ENCODE assay signal across 18 cellular contexts in the genomic region with DNA sequence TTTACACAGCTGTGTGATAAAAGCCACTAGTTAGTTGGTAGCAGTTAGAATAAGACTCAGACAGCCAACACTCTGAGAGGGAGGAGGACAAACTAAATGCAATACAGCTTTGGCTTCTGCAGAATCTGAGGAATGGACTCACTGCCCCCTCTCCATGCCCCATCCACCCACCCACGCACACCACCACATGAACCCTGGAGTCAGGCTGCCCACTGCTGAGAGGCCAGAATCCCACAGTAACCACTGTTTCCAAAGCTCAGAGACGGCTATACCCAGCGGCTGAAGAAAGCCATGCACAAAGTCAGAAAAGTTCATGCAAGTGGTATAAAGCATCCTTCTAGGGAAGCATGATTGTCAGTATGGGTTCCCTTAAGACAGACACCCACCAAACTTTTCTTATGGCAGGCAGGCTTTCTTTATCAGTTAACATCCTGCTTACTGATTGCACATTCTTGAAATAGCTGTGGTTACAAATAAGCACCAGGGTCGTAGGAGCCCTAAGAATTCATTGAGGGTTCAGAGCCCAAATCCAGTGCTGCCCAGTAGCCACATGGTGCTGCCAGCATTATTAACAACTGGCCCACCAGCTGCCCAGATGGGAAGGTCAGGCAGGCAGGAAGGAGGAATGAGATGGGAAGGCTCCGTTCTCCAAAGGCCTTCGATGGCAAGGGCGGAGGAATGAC.
DNase-seq lines count a peak whose midpoint lies in the region; ATAC-seq, FAIRE-seq and TF ChIP-seq lines count a peak whose summit lies in the region.
"Had no signal": no experiment of that assay in that cellular context is flagged by ENCODE, and none has a peak within 500 bp of the region (broad histone marks: within the 10 kb centered on the region; RNA-seq: fewer than 3 reads in every experiment).

No MANE protein-coding gene starts in this region.

- DNase-seq in NCI-H2227 treated with DMSO at 0.1 percent for 48 hours (lab: John Stamatoyannopoulos, UW) = peak; percentile 87
- no peak for DNase-seq in NCI-H2227 (lab: John Stamatoyannopoulos, UW; ENCODE audit: unreplicated experiment)
- peak; percentile 65 for DNase-seq in HTR-8/SVneo (ENCODE audit: insufficient read length, low spot score)
- peak; percentile 28 for DNase-seq in adipocyte (ENCODE audit: low read depth)
- DNase-seq in osteoblast (ENCODE audit: insufficient read length, low spot score, missing footprints) = no peak
- no peak for DNase-seq in C1 segment of cervical spinal cord (lab: John Stamatoyannopoulos, UW)
- DNase-seq in posterior vena cava (ENCODE audit: low spot score) = no peak
- DNase-seq: activated B cell treated with CpG ODN at 0.5 μM for 24 hours, activated T-cell treated with anti-CD3 and anti-CD28 coated beads for 4 hours, amygdala, BE2C, NCI-H2029 had no signal

- no peak overlapping the region for H2AFZ ChIP-seq in osteoblast (ENCODE audit: low read length)

- no peaks in the 10 kb centered on the region for H3K27me3 Mint-ChIP-seq in activated T-helper 17 cell treated with anti-CD3 and anti-CD28 coated beads, Interleukin-2, amount 50 U/mL, for 72 hours
- H3K27me3 Mint-ChIP-seq: activated B cell treated with CpG ODN at 0.5 μM for 24 hours; dendritic cell treated with granulocyte-macrophage colony-stimulating factor and Interleukin-4, amounts not matched to agents 40 ng/mL and 50 ng/mL, for 4 days; IgD-negative memory B cell had no signal

- intact Hi-C loops in posterior vena cava (cut with DNase I) = loop anchor here in 1 of 2 donors (10.0 kb wide), 1 partner anchor 85 kb away; no protein-coding TSS in a partner anchor

- H3K27ac ChIP-seq in osteoblast (ENCODE audit: low read depth, low read length) = no peak overlapping the region
- H3K27ac ChIP-seq: prostate gland had no signal

- ATAC-seq in activated T-helper 17 cell treated with anti-CD3 and anti-CD28 coated beads, Interleukin-2, amount 50 U/mL, for 72 hours (replicated peaks) = no peak
- ATAC-seq: Right ventricle myocardium inferior; stimulated activated effector memory CD8-positive, alpha-beta T cell treated with anti-CD3 and anti-CD28 coated beads, Interleukin-12 subunit alpha, Interleukin-12 subunit beta, amount 100 ng/mL, for 72 hours had no signal

- H3K4me1 ChIP-seq in adipocyte (ENCODE audit: control insufficient read depth, insufficient read depth, low read length) = peaks cover 15% of the 10 kb centered on the region
- H3K4me1 ChIP-seq in osteoblast (ENCODE audit: insufficient read depth, low read length) = peaks cover 10% of the 10 kb centered on the region
- H3K4me1 ChIP-seq: BE2C, prostate gland had no signal

- no peaks in the 10 kb centered on the region for H3K9me3 ChIP-seq in adipocyte (ENCODE audit: control insufficient read depth, low read length)
- no peaks in the 10 kb centered on the region for H3K9me3 ChIP-seq in osteoblast (ENCODE audit: low read depth, low read length)
- H3K9me3 ChIP-seq: BE2C, prostate gland had no signal

- H3K36me3 ChIP-seq in adipocyte (ENCODE audit: control insufficient read depth, insufficient read depth, low read length, severe bottlenecking) (peaks cover 65% of the 10 kb centered on the region), osteoblast (ENCODE audit: insufficient read depth, low read length) (peaks cover 48% of the 10 kb centered on the region)
- H3K36me3 ChIP-seq: prostate gland had no signal

- H3K27me3 ChIP-seq in adipocyte (replicated peaks; ENCODE audit: control insufficient read depth, insufficient read depth, low read length) (no peaks in the 10 kb centered on the region), osteoblast (ENCODE audit: insufficient read depth, low read length) (no peaks in the 10 kb centered on the region)
- H3K27me3 ChIP-seq: BE2C had no signal

- H3K4me3 Mint-ChIP-seq in activated T-helper 17 cell treated with anti-CD3 and anti-CD28 coated beads, Interleukin-2, amount 50 U/mL, for 72 hours = no peak overlapping the region
- H3K4me3 Mint-ChIP-seq: activated B cell treated with CpG ODN at 0.5 μM for 24 hours; dendritic cell treated with granulocyte-macrophage colony-stimulating factor and Interleukin-4, amounts not matched to agents 40 ng/mL and 50 ng/mL, for 4 days; IgD-negative memory B cell; stimulated activated effector memory CD8-positive, alpha-beta T cell treated with anti-CD3 and anti-CD28 coated beads, Interleukin-12 subunit alpha, Interleukin-12 subunit beta, amount 100 ng/mL, for 72 hours had no signal

- no peak overlapping the region for H3K4me3 ChIP-seq in adipocyte (ENCODE audit: low read length)
- no peak overlapping the region for H3K4me3 ChIP-seq in osteoblast (ENCODE audit: insufficient read depth, low read length)
- H3K4me3 ChIP-seq: prostate gland had no signal

- H3K9me3 Mint-ChIP-seq in activated T-helper 17 cell treated with anti-CD3 and anti-CD28 coated beads, Interleukin-2, amount 50 U/mL, for 72 hours = no peaks in the 10 kb centered on the region
- H3K9me3 Mint-ChIP-seq: activated B cell treated with CpG ODN at 0.5 μM for 24 hours; dendritic cell treated with granulocyte-macrophage colony-stimulating factor and Interleukin-4, amounts not matched to agents 40 ng/mL and 50 ng/mL, for 4 days; IgD-negative memory B cell; stimulated activated effector memory CD8-positive, alpha-beta T cell treated with anti-CD3 and anti-CD28 coated beads, Interleukin-12 subunit alpha, Interleukin-12 subunit beta, amount 100 ng/mL, for 72 hours had no signal

- H3K9ac ChIP-seq in adipocyte (ENCODE audit: low read length) = no peak overlapping the region

- TF ChIP-seq CTCF in osteoblast (IDR thresholded peaks at IDR 0.05; ENCODE audit: extremely low read depth, low read depth, low read length) = no peak

- peaks cover 4% of the 10 kb centered on the region for H3K4me1 Mint-ChIP-seq in activated T-helper 17 cell treated with anti-CD3 and anti-CD28 coated beads, Interleukin-2, amount 50 U/mL, for 72 hours
- H3K4me1 Mint-ChIP-seq: activated B cell treated with CpG ODN at 0.5 μM for 24 hours; IgD-negative memory B cell; stimulated activated effector memory CD8-positive, alpha-beta T cell treated with anti-CD3 and anti-CD28 coated beads, Interleukin-12 subunit alpha, Interleukin-12 subunit beta, amount 100 ng/mL, for 72 hours had no signal

- no peak overlapping the region for H3K27ac Mint-ChIP-seq in activated T-helper 17 cell treated with anti-CD3 and anti-CD28 coated beads, Interleukin-2, amount 50 U/mL, for 72 hours
- H3K27ac Mint-ChIP-seq: activated B cell treated with CpG ODN at 0.5 μM for 24 hours; dendritic cell treated with granulocyte-macrophage colony-stimulating factor and Interleukin-4, amounts not matched to agents 40 ng/mL and 50 ng/mL, for 4 days; stimulated activated effector memory CD8-positive, alpha-beta T cell treated with anti-CD3 and anti-CD28 coated beads, Interleukin-12 subunit alpha, Interleukin-12 subunit beta, amount 100 ng/mL, for 72 hours had no signal

- peak overlapping the region; percentile 11 for H3K4me2 ChIP-seq in osteoblast (ENCODE audit: insufficient read depth, low read length)

- H4K20me1 ChIP-seq in osteoblast (ENCODE audit: insufficient read depth, low read length) = no peaks in the 10 kb centered on the region

- H3K36me3 Mint-ChIP-seq in activated T-helper 17 cell treated with anti-CD3 and anti-CD28 coated beads, Interleukin-2, amount 50 U/mL, for 72 hours (ENCODE audit: low read depth) = peaks cover 72% of the 10 kb centered on the region

- H3K79me2 ChIP-seq in osteoblast (ENCODE audit: insufficient read depth, low read length) = no peaks in the 10 kb centered on the region

- no peak for FAIRE-seq in HTR-8/SVneo (lab: Jason Lieb, UNC)

Comparison
In these comparisons a context has a peak if more than half of its experiments do, and no peak if none do; other contexts are left out.
1. DNase-seq: peak in NCI-H2227 treated with DMSO at 0.1 percent for 48 hours (single experiment), HTR-8/SVneo (single experiment) and adipocyte (single experiment); none in NCI-H2227 (single experiment), osteoblast (single experiment), C1 segment of cervical spinal cord (0 of 14) and posterior vena cava (single experiment).